In the genomic region with DNA sequence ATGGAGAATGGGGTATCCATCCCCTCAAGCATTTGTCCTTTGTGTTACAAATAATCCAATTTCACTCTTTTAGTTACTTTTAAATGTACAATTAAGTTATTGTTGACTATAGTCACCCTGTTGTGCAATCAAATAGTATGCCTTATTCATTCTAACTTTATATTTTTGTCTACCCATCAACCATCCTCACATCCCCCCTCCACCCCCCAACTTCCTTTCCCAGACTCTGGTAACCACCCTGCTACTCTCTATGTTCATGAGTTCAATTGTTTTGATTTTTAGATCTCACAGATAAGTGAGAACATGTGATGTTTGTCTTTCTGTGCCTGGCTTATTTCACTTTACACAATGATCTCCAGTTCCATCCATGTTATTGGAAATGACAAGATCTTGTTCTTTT, we compare ENCODE assay signal across 27 cellular contexts. TPM values are rescaled to one million over a fixed set of nuclear protein-coding genes. Genes with fewer than 3 reads are reported as not detected.
"Had no signal": no experiment of that assay in that cellular context is flagged by ENCODE, and none has a peak within 500 bp of the region (broad histone marks: within the 10 kb centered on the region; RNA-seq: fewer than 3 reads in every experiment).

No MANE protein-coding gene starts in this region.

- DNase-seq: activated B cell treated with CpG ODN at 0.5 μM for 24 hours; activated CD4-positive, alpha-beta T cell treated with anti-CD3 and anti-CD28 coated beads for 36 hours; activated CD4-positive, alpha-beta T cell treated with anti-CD3 and anti-CD28 coated beads, Interleukin-2, amount 50 U/mL, for 4 hours; activated CD8-positive, alpha-beta memory T cell treated with anti-CD3 and anti-CD28 coated beads for 24 hours; activated CD8-positive, alpha-beta memory T cell treated with anti-CD3 and anti-CD28 coated beads, Interleukin-2, amount 50 U/mL, for 4 hours; activated naive CD4-positive, alpha-beta T cell treated with Interleukin-2 at 50 U/mL for 16 hours; activated naive CD8-positive, alpha-beta T cell treated with anti-CD3 and anti-CD28 coated beads for 36 hours; activated T-cell treated with anti-CD3 and anti-CD28 coated beads, Interleukin-2, amount 50 U/mL, for 24 hours; amniotic stem cell; cerebellar nuclear complex; effector CD8-positive, alpha-beta T cell; gastrocnemius medialis; hypothalamus; ovary; stimulated activated CD4-positive, alpha-beta T cell treated with anti-CD3 and anti-CD28 coated beads, Interleukin-12 subunit alpha, Interleukin-12 subunit beta, amount 100 ng/mL, for 4 hours; stimulated activated CD4-positive, alpha-beta T cell treated with anti-CD3 and anti-CD28 coated beads, Interleukin-4, amount 100 ng/mL, for 4 hours; stimulated activated naive CD8-positive, alpha-beta T cell treated with anti-CD3 and anti-CD28 coated beads, Interleukin-15, Interleukin-2, amounts not matched to agents 100 U/mL and 50 U/mL, for 24 hours; T1000; upper lobe of left lung had no signal

- H3K27ac ChIP-seq: gastrocnemius medialis, neutrophil, ovary, prostate gland, right atrium auricular region, upper lobe of left lung had no signal

- H3K4me1 ChIP-seq: gastrocnemius medialis, prostate gland, right atrium auricular region, upper lobe of left lung had no signal

- H3K9me3 ChIP-seq: gastrocnemius medialis, neutrophil, ovary, prostate gland, right atrium auricular region, upper lobe of left lung had no signal

- H3K27me3 ChIP-seq: neutrophil, ovary, right atrium auricular region, upper lobe of left lung had no signal

- H3K4me1 Mint-ChIP-seq: activated B cell treated with CpG ODN at 0.5 μM for 24 hours; activated CD4-positive, alpha-beta T cell treated with anti-CD3 and anti-CD28 coated beads for 36 hours; activated naive CD8-positive, alpha-beta T cell treated with anti-CD3 and anti-CD28 coated beads for 36 hours; activated T-helper 17 cell treated with anti-CD3 and anti-CD28 coated beads, Interleukin-2, amount 50 U/mL, for 72 hours; memory B cell; nephron had no signal

- H3K36me3 Mint-ChIP-seq: activated naive CD8-positive, alpha-beta T cell treated with anti-CD3 and anti-CD28 coated beads for 36 hours; memory B cell had no signal

- H3K36me3 ChIP-seq: gastrocnemius medialis, neutrophil, ovary, prostate gland, right atrium auricular region, upper lobe of left lung had no signal

- H3K27ac Mint-ChIP-seq: activated B cell treated with CpG ODN at 0.5 μM for 24 hours; activated CD4-positive, alpha-beta T cell treated with anti-CD3 and anti-CD28 coated beads for 36 hours; activated naive CD8-positive, alpha-beta T cell treated with anti-CD3 and anti-CD28 coated beads for 36 hours; activated T-cell treated with anti-CD3 and anti-CD28 coated beads, Interleukin-2, amount 50 U/mL, for 24 hours; activated T-helper 17 cell treated with anti-CD3 and anti-CD28 coated beads, Interleukin-2, amount 50 U/mL, for 72 hours; dendritic cell treated with granulocyte-macrophage colony-stimulating factor and Interleukin-4, amounts not matched to agents 40 ng/mL and 50 ng/mL, for 4 days; memory B cell; nephron had no signal

- H3K4me3 Mint-ChIP-seq: activated B cell treated with CpG ODN at 0.5 μM for 24 hours; activated CD4-positive, alpha-beta T cell treated with anti-CD3 and anti-CD28 coated beads for 36 hours; activated naive CD8-positive, alpha-beta T cell treated with anti-CD3 and anti-CD28 coated beads for 36 hours; activated T-cell treated with anti-CD3 and anti-CD28 coated beads, Interleukin-2, amount 50 U/mL, for 24 hours; activated T-helper 17 cell treated with anti-CD3 and anti-CD28 coated beads, Interleukin-2, amount 50 U/mL, for 72 hours; dendritic cell treated with granulocyte-macrophage colony-stimulating factor and Interleukin-4, amounts not matched to agents 40 ng/mL and 50 ng/mL, for 4 days; memory B cell; nephron had no signal

- H3K4me3 ChIP-seq: gastrocnemius medialis, ovary, prostate gland, right atrium auricular region, upper lobe of left lung had no signal

- H3K27me3 Mint-ChIP-seq: activated B cell treated with CpG ODN at 0.5 μM for 24 hours had no signal

- ATAC-seq: activated CD4-positive, alpha-beta T cell treated with anti-CD3 and anti-CD28 coated beads for 36 hours; activated T-helper 17 cell treated with anti-CD3 and anti-CD28 coated beads, Interleukin-2, amount 50 U/mL, for 72 hours; gastrocnemius medialis; stimulated activated naive CD8-positive, alpha-beta T cell treated with anti-CD3 and anti-CD28 coated beads, Interleukin-15, Interleukin-2, amounts not matched to agents 100 U/mL and 50 U/mL, for 24 hours had no signal

- H3K9me3 Mint-ChIP-seq: activated B cell treated with CpG ODN at 0.5 μM for 24 hours; activated naive CD8-positive, alpha-beta T cell treated with anti-CD3 and anti-CD28 coated beads for 36 hours; activated T-helper 17 cell treated with anti-CD3 and anti-CD28 coated beads, Interleukin-2, amount 50 U/mL, for 72 hours; dendritic cell treated with granulocyte-macrophage colony-stimulating factor and Interleukin-4, amounts not matched to agents 40 ng/mL and 50 ng/mL, for 4 days had no signal

RNA-seq across cellular contexts. Expression of a gene that starts 15.4 kb away (rescaled TPM):
- total RNA-seq: activated B cell treated with CpG ODN at 0.5 μM for 24 hours; activated CD4-positive, alpha-beta T cell treated with anti-CD3 and anti-CD28 coated beads for 36 hours; activated T-helper 17 cell treated with anti-CD3 and anti-CD28 coated beads, Interleukin-2, amount 50 U/mL, for 72 hours; T-helper 1 cell treated with Interleukin-12 subunit alpha and Interleukin-12 subunit beta and Interleukin-4 antibody, amounts not matched to agents 30 ng/mL and 1 ng/mL, for 36 hours had no signal
